Comparison of ENCODE assay signal across 9 cellular contexts in the genomic region with DNA sequence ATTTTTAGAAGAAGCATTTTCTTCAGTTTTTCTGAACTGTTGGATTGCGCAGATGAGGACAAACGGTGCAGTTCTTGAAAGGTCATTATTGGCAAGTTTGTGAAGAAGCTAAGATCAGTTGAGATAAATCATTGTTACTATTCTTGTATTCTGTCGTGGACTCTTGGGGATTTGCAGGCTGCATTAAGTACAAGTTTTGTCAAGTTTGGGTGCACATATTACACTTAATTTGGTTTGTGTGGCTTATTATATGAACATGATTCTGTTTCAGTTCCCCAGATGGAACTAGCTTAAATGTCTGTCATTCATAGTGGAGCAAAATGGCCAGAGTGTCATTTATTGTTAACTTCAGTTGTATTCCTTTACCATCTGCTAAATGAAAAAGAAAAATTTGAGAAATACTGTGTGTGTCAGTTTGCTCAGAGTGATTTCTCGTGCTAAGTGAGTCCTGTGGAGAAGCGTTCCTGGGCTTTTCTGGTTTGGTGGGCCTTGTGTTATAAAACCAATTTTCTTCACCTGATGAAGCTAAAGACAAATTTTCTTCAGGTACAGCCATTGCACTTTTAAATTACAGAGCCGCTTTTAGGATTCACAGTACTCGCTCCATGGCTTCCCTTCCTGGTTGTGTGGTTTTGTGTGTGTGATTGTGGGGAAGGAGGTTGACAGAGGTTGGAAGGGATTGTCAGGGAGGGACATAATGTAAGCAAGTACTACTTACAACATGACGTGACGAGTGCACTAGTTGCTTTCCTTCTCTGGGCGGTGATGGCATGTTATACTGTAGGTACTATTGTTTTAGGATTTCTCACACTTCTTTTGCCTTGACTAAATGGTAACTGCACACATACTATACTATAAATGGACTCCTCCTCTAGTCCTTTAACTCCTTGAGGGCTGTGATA. TPM values are rescaled to one million over a fixed set of nuclear protein-coding genes. Genes with fewer than 3 reads are reported as not detected.
A peak's percentile ranks its signal among the peaks of the same experiment; 100 is the strongest.
DNase-seq lines count a peak whose midpoint lies in the region; ATAC-seq, FAIRE-seq and TF ChIP-seq lines count a peak whose summit lies in the region.
"Had no signal": no experiment of that assay in that cellular context is flagged by ENCODE, and none has a peak within 500 bp of the region (broad histone marks: within the 10 kb centered on the region; RNA-seq: fewer than 3 reads in every experiment).

No MANE protein-coding gene starts in this region.

- H3K36me3 ChIP-seq in GM23338 (ENCODE audit: insufficient read depth), result no peaks in the 10 kb centered on the region
- no peaks in the 10 kb centered on the region for H3K36me3 ChIP-seq in small intestine (ENCODE audit: control insufficient read depth in 2 of 2, insufficient read depth in 2 of 2, low read length in 2 of 2)

- H3K27ac Mint-ChIP-seq in GM23338 (no peak overlapping the region), T-helper 17 cell (peak overlapping the region; percentile 98)

- ATAC-seq in GM23338, result no peak
- ATAC-seq in T-helper 17 cell, result no peak
- ATAC-seq in GM19023 (IDR thresholded peaks at IDR 0.05; ENCODE audit: unreplicated experiment), result no peak

- H3K9me2 ChIP-seq in GM23338 (ENCODE audit: insufficient read depth), result no peaks in the 10 kb centered on the region

- H3F3A ChIP-seq in GM23338 (replicated peaks; ENCODE audit: low read depth), result no peaks in the 10 kb centered on the region

- peak overlapping the region; percentile 88 for H3K4me2 ChIP-seq in GM23338

- peaks cover 31% of the 10 kb centered on the region for H4K20me1 ChIP-seq in GM23338 (replicated peaks; ENCODE audit: insufficient read depth)

- H3K36me3 Mint-ChIP-seq in GM23338 (ENCODE audit: low read depth) (no peaks in the 10 kb centered on the region; the same call in 2 of the 3 replicates), T-helper 17 cell (ENCODE audit: low read depth) (no peaks in the 10 kb centered on the region)

- H3K4me1 Mint-ChIP-seq in GM23338 (peaks cover 28% of the 10 kb centered on the region), T-helper 17 cell (peaks cover 54% of the 10 kb centered on the region)

- DNase-seq in GM23338 (ENCODE audit: low spot score) (no peak), T-helper 17 cell (no peak), foreskin fibroblast (peak in 1 of 2 donors; percentile 35), small intestine (no peak), GM19240 (ENCODE audit: insufficient read length, low spot score) (no peak), NCI-H1436 treated with DMSO at 0.1 percent for 48 hours (lab: John Stamatoyannopoulos, UW) (no peak)
- DNase-seq in stimulated activated CD4-positive, alpha-beta T cell treated with anti-CD3 and anti-CD28 coated beads, Interleukin-2, amount 100 ng/mL, for 48 hours, result no peak
- DNase-seq: activated CD8-positive, alpha-beta memory T cell treated with anti-CD3 and anti-CD28 coated beads, Interleukin-2, amount 50 U/mL, for 4 hours had no signal

- H3K27ac ChIP-seq in GM23338 (ENCODE audit: low read depth), result no peak overlapping the region
- H3K27ac ChIP-seq in small intestine (ENCODE audit: low read depth in 1 of 2, low read length in 1 of 2), result no peak overlapping the region

- no peaks in the 10 kb centered on the region for H3K27me3 ChIP-seq in GM23338 (ENCODE audit: insufficient read depth)
- no peaks in the 10 kb centered on the region for H3K27me3 ChIP-seq in small intestine (ENCODE audit: control insufficient read depth in 2 of 2, insufficient read depth in 2 of 2, low read length in 2 of 2)

- no peaks in the 10 kb centered on the region for H3K9me3 Mint-ChIP-seq in GM23338

- H2AFZ ChIP-seq in GM23338, result no peak overlapping the region

- TF ChIP-seq CTCF in GM23338 (conservative IDR thresholded peaks at IDR 0.05; ENCODE audit: low read depth in 2 of 2) (no peak), foreskin fibroblast (IDR thresholded peaks at IDR 0.05; ENCODE audit: low read depth, low read length) (no peak)

- no peak for FAIRE-seq in small intestine (lab: Jason Lieb, UNC)

- H3K27me3 Mint-ChIP-seq in GM23338 (ENCODE audit: insufficient read depth, low read depth, poor library complexity) (peaks cover 3% of the 10 kb centered on the region), T-helper 17 cell (no peaks in the 10 kb centered on the region)

- H3K9me3 ChIP-seq in T-helper 17 cell (ENCODE audit: control insufficient read depth, low read length, poor library complexity, severe bottlenecking) (no peaks in the 10 kb centered on the region), small intestine (ENCODE audit: control insufficient read depth, low read depth) (no peaks in the 10 kb centered on the region)

- H3K4me3 ChIP-seq in GM23338, result peak overlapping the region; percentile 77
- H3K4me3 ChIP-seq in foreskin fibroblast (ENCODE audit: low read depth in 1 of 2, low read length in 2 of 2), result peak overlapping the region; percentile 70 to 75
- peak overlapping the region; percentile 5 to 37 for H3K4me3 ChIP-seq in small intestine (ENCODE audit: low read depth in 1 of 2, low read length in 2 of 2)

- H3K4me1 ChIP-seq in GM23338 (ENCODE audit: insufficient read depth) (peaks cover 9% of the 10 kb centered on the region; the same call in 1 of the 2 replicates), small intestine (ENCODE audit: control insufficient read depth in 2 of 2, insufficient read depth in 1 of 2, low read depth in 1 of 2, low read length in 1 of 2) (peaks cover 0 to 10% of the 10 kb centered on the region in 2 donors)

- WGBS in small intestine, 3 donors, result 67 to 70% (median 68%) methylated on average over 10 of the region's 10 CpGs

- H3K4me3 Mint-ChIP-seq in GM23338 (peak overlapping the region; percentile 71), T-helper 17 cell (peak overlapping the region; percentile 93)

- peaks cover 60% of the 10 kb centered on the region for H3K79me2 ChIP-seq in GM23338 (replicated peaks; ENCODE audit: insufficient read depth)

TF ChIP-seq in GM23338, 12 proteins besides CTCF, POLR2A, EP300 and RAD21:
- TF ChIP-seq EZH2phosphoT487 (IDR thresholded peaks at IDR 0.05; ENCODE audit: unreplicated experiment) (no peak), POLR2AphosphoS5 (IDR thresholded peaks at IDR 0.05; ENCODE audit: low read depth) (no peak), JUNB (IDR thresholded peaks at IDR 0.05; ENCODE audit: unreplicated experiment) (no peak), EZH2 (IDR thresholded peaks at IDR 0.05; ENCODE audit: low read depth, unreplicated experiment) (no peak)
- TF ChIP-seq, protein P1, sequence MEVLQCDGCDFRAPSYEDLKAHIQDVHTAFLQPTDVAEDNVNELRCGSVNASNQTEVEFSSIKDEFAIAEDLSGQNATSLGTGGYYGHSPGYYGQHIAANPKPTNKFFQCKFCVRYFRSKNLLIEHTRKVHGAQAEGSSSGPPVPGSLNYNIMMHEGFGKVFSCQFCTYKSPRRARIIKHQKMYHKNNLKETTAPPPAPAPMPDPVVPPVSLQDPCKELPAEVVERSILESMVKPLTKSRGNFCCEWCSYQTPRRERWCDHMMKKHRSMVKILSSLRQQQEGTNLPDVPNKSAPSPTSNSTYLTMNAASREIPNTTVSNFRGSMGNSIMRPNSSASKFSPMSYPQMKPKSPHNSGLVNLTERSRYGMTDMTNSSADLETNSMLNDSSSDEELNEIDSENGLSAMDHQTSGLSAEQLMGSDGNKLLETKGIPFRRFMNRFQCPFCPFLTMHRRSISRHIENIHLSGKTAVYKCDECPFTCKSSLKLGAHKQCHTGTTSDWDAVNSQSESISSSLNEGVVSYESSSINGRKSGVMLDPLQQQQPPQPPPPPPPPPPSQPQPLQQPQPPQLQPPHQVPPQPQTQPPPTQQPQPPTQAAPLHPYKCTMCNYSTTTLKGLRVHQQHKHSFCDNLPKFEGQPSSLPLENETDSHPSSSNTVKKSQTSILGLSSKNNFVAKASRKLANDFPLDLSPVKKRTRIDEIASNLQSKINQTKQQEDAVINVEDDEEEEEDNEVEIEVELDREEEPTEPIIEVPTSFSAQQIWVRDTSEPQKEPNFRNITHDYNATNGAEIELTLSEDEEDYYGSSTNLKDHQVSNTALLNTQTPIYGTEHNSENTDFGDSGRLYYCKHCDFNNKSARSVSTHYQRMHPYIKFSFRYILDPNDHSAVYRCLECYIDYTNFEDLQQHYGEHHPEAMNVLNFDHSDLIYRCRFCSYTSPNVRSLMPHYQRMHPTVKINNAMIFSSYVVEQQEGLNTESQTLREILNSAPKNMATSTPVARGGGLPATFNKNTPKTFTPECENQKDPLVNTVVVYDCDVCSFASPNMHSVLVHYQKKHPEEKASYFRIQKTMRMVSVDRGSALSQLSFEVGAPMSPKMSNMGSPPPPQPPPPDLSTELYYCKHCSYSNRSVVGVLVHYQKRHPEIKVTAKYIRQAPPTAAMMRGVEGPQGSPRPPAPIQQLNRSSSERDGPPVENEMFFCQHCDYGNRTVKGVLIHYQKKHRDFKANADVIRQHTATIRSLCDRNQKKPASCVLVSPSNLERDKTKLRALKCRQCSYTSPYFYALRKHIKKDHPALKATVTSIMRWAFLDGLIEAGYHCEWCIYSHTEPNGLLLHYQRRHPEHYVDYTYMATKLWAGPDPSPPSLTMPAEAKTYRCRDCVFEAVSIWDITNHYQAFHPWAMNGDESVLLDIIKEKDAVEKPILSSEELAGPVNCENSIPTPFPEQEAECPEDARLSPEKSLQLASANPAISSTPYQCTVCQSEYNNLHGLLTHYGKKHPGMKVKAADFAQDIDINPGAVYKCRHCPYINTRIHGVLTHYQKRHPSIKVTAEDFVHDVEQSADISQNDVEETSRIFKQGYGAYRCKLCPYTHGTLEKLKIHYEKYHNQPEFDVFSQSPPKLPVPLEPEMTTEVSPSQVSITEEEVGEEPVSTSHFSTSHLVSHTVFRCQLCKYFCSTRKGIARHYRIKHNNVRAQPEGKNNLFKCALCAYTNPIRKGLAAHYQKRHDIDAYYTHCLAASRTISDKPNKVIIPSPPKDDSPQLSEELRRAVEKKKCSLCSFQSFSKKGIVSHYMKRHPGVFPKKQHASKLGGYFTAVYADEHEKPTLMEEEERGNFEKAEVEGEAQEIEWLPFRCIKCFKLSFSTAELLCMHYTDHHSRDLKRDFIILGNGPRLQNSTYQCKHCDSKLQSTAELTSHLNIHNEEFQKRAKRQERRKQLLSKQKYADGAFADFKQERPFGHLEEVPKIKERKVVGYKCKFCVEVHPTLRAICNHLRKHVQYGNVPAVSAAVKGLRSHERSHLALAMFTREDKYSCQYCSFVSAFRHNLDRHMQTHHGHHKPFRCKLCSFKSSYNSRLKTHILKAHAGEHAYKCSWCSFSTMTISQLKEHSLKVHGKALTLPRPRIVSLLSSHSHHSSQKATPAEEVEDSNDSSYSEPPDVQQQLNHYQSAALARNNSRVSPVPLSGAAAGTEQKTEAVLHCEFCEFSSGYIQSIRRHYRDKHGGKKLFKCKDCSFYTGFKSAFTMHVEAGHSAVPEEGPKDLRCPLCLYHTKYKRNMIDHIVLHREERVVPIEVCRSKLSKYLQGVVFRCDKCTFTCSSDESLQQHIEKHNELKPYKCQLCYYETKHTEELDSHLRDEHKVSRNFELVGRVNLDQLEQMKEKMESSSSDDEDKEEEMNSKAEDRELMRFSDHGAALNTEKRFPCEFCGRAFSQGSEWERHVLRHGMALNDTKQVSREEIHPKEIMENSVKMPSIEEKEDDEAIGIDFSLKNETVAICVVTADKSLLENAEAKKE (CRISPR knock-in tag; IDR thresholded peaks at IDR 0.05), result no peak
TF ChIP-seq in GM23338: peak in this region for 0.

RNA-seq across cellular contexts. Expression of a gene that starts 1.7 kb away (rescaled TPM):
- 49.4 and 60.7 TPM in 2 replicates for total RNA-seq in GM23338 (2014; rRNA removed; shearing (Covaris generic))
- polyA plus RNA-seq in GM23338 (2016; fragmentation: Nextera tagmentation; extraction: Ambion mirVana) (40.3 and 46.2 TPM in 2 replicates), small intestine (10 to 100 TPM; 39.4 to 71.6 (median 58.9) TPM)
- 100 to 1,000 TPM; 426 to 437 TPM for total RNA-seq in T-helper 17 cell

Comparison
In these comparisons a context has a peak if more than half of its experiments do, and no peak if none do; other contexts are left out.
1. H3K4me3 ChIP-seq: peak in every context shown above with its lines; median percentile 77 in GM23338; 72 in foreskin fibroblast; 21 in small intestine.